ENCODE assay signal across 10 cellular contexts in the genomic region with DNA sequence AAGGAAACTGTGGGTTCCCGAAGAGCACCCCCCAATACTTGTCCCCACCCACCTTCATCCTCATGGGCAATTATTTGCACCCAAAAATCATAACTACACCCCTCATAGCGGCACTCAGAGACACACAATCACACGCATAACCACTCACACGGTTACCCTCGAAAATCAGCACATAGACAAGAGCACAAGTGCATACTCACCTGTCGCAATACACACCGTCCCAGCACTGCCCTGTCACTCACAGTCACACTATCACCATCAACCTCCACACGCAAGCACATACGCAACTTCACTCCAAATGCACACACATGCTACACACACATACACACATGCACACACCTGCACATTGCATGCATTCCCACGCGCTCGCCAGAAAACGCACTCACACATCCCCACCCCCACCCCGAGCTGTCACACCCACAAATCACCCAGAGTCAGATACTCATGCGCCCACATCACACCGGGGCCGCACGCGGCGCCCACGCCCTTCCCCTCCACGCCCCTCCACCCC. TPM values are rescaled to one million over a fixed set of nuclear protein-coding genes. Genes with fewer than 3 reads are reported as not detected.
DNase-seq lines count a peak whose midpoint lies in the region; ATAC-seq and TF ChIP-seq lines count a peak whose summit lies in the region.
"Had no signal": no experiment of that assay in that cellular context is flagged by ENCODE, and none has a peak within 500 bp of the region (broad histone marks: within the 10 kb centered on the region; RNA-seq: fewer than 3 reads in every experiment).

No MANE protein-coding gene starts in this region.

- H3K36me3 ChIP-seq in SK-N-SH (replicated peaks in 1 of 2; ENCODE audit: control insufficient read depth in 1 of 2, insufficient read depth in 2 of 2, low read length in 1 of 2) (no peaks in the 10 kb centered on the region), iPS-20b (ENCODE audit: insufficient read depth, low read depth, low read length) (no peaks in the 10 kb centered on the region), smooth muscle cell (ENCODE audit: low read depth) (no peaks in the 10 kb centered on the region)
- H3K36me3 ChIP-seq: adrenal gland had no signal

- 3% methylated on average over 22 of the region's 22 CpGs for WGBS in SK-N-SH (ENCODE audit: low lambda C conversion rate)
- WGBS in smooth muscle cell (ENCODE audit: low lambda C conversion rate), result 31% methylated on average over 14 of the region's 22 CpGs

- no peaks in the 10 kb centered on the region for H4K20me1 ChIP-seq in SK-N-SH (ENCODE audit: insufficient read depth)
- no peaks in the 10 kb centered on the region for H4K20me1 ChIP-seq in smooth muscle cell (ENCODE audit: low read depth)

- in situ Hi-C loops in astrocyte of the cerebellum (cut with HindIII; ENCODE audit: low sequenced_read_pairs), result loop anchor here (5.0 kb wide), 1 partner anchor 77 kb away; no protein-coding TSS in a partner anchor

- H3K27me3 ChIP-seq in SK-N-SH (ENCODE audit: insufficient read depth) (peaks cover 48% of the 10 kb centered on the region), iPS-20b (ENCODE audit: insufficient read depth, low read length) (peaks cover 55% of the 10 kb centered on the region), smooth muscle cell (ENCODE audit: low read depth) (peaks cover 34% of the 10 kb centered on the region)

- CTCF ChIA-PET in SK-N-SH (lab: Yijun Ruan, JAX), result interaction anchor here (1.9 to 5.3 kb wide), 3 partner anchors 9 to 18 kb away, joined by 7 to 27 read pairs (median 12); no protein-coding TSS in a partner anchor

- no peaks in the 10 kb centered on the region for H3K4me1 ChIP-seq in SK-N-SH (ENCODE audit: control insufficient read depth in 1 of 2, insufficient read depth in 2 of 2, low read depth in 1 of 2, low read length in 1 of 2)
- peaks cover 4% of the 10 kb centered on the region for H3K4me1 ChIP-seq in iPS-20b (ENCODE audit: insufficient read depth, low read length)
- H3K4me1 ChIP-seq in smooth muscle cell (ENCODE audit: low read depth), result peaks cover 3% of the 10 kb centered on the region

- TF ChIP-seq RAD21 in SK-N-SH (IDR thresholded peaks at IDR 0.05; ENCODE audit: low read length), result no peak

- DNase-seq in SK-N-SH, result no peak
- DNase-seq in astrocyte of the cerebellum (ENCODE audit: low read depth), result no peak
- no peak for DNase-seq in smooth muscle cell (lab: John Stamatoyannopoulos, UW; ENCODE audit: unreplicated experiment)
- DNase-seq in NCI-H526 treated with DMSO at 0.1 percent for 48 hours (lab: John Stamatoyannopoulos, UW), result no peak
- DNase-seq in NCI-H2227 treated with DMSO at 0.1 percent for 48 hours (lab: John Stamatoyannopoulos, UW), result no peak
- no peak for DNase-seq in sciatic nerve (ENCODE audit: low spot score)

- intact Hi-C loops in sciatic nerve (cut with DNase I), result no loop called here

- no peak for TF ChIP-seq EP300 in SK-N-SH (IDR thresholded peaks at IDR 0.05; ENCODE audit: borderline replicate concordance in 1 of 2, low read depth in 1 of 2, low read length in 1 of 2)

- H3K4me3 ChIP-seq in SK-N-SH (ENCODE audit: low read depth in 2 of 2, low read length in 1 of 2) (no peak overlapping the region), astrocyte of the cerebellum (ENCODE audit: low read depth, low read length) (peak overlapping the region; percentile 16), iPS-20b (ENCODE audit: low read length) (peak overlapping the region; percentile 27), smooth muscle cell (peak overlapping the region; percentile 27)

- H3K9me2 ChIP-seq in SK-N-SH, result no peaks in the 10 kb centered on the region

- H3K9ac ChIP-seq in SK-N-SH, result no peak overlapping the region
- H3K9ac ChIP-seq in iPS-20b (ENCODE audit: low read depth, low read length), result no peak overlapping the region
- H3K9ac ChIP-seq in smooth muscle cell (ENCODE audit: low read depth), result no peak overlapping the region

- POLR2A ChIA-PET in SK-N-SH (lab: Yijun Ruan, JAX), result no interaction called here

- ATAC-seq in SK-N-SH treated with all-trans-retinoic acid at 6 μM for 48 hours, result no peak
- ATAC-seq in sciatic nerve, result no peak

- H3K27ac ChIP-seq in SK-N-SH (ENCODE audit: low read depth in 2 of 2, low read length in 1 of 2) (no peak overlapping the region), iPS-20b (ENCODE audit: low read length) (no peak overlapping the region), smooth muscle cell (ENCODE audit: low read depth) (no peak overlapping the region)
- H3K27ac ChIP-seq: 22Rv1 had no signal

- H3F3A ChIP-seq in SK-N-SH (replicated peaks; ENCODE audit: insufficient read depth) (peaks cover 6% of the 10 kb centered on the region), smooth muscle cell (ENCODE audit: low read depth) (peaks cover 16% of the 10 kb centered on the region)

- TF ChIP-seq CTCF in SK-N-SH (IDR thresholded peaks at IDR 0.05) (no peak), astrocyte of the cerebellum (IDR thresholded peaks at IDR 0.05; ENCODE audit: low read depth, low read length, missing control alignments) (no peak), smooth muscle cell (IDR thresholded peaks at IDR 0.05; ENCODE audit: borderline replicate concordance, insufficient read depth, poor library complexity, severe bottlenecking) (no peak)

- H3K9me3 ChIP-seq in SK-N-SH, result no peaks in the 10 kb centered on the region
- H3K9me3 ChIP-seq in iPS-20b (ENCODE audit: insufficient read depth, low read depth, low read length), result no peaks in the 10 kb centered on the region
- H3K9me3 ChIP-seq in smooth muscle cell (replicated peaks; ENCODE audit: low read depth), result no peaks in the 10 kb centered on the region
- H3K9me3 ChIP-seq: adrenal gland had no signal

- peak overlapping the region; percentile 67; the same call in 1 of the 2 replicates for H3K4me2 ChIP-seq in SK-N-SH
- H3K4me2 ChIP-seq in smooth muscle cell, result peak overlapping the region; percentile 75

- H3K79me2 ChIP-seq in SK-N-SH (ENCODE audit: insufficient read depth) (no peaks in the 10 kb centered on the region), smooth muscle cell (ENCODE audit: low read depth) (no peaks in the 10 kb centered on the region)

- no peak overlapping the region for H2AFZ ChIP-seq in SK-N-SH (ENCODE audit: low read depth)
- H2AFZ ChIP-seq in smooth muscle cell (ENCODE audit: low read depth), result no peak overlapping the region

TF ChIP-seq in SK-N-SH, 30 proteins besides CTCF, POLR2A, EP300 and RAD21 (continues in another document):
- TF ChIP-seq, protein P1, sequence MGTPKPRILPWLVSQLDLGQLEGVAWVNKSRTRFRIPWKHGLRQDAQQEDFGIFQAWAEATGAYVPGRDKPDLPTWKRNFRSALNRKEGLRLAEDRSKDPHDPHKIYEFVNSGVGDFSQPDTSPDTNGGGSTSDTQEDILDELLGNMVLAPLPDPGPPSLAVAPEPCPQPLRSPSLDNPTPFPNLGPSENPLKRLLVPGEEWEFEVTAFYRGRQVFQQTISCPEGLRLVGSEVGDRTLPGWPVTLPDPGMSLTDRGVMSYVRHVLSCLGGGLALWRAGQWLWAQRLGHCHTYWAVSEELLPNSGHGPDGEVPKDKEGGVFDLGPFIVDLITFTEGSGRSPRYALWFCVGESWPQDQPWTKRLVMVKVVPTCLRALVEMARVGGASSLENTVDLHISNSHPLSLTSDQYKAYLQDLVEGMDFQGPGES (IDR thresholded peaks at IDR 0.05; ENCODE audit: low read depth, low read length), result no peak
- TF ChIP-seq POLR2AphosphoS5 (IDR thresholded peaks at IDR 0.05; ENCODE audit: low read depth, low read length), result no peak

TF ChIP-seq in SK-N-SH treated with all-trans-retinoic acid at 6 μM for 48 hours, 23 proteins besides CTCF, POLR2A, EP300 and RAD21 (continues in another document):
- TF ChIP-seq CSDC2 (CRISPR knock-in tag; IDR thresholded peaks at IDR 0.05), result no peak
- TF ChIP-seq ZFP30 (CRISPR knock-in tag; IDR thresholded peaks at IDR 0.05), result no peak
- TF ChIP-seq GLIS3 (CRISPR knock-in tag; IDR thresholded peaks at IDR 0.05), result no peak
- TF ChIP-seq PPARA (CRISPR knock-in tag; IDR thresholded peaks at IDR 0.05; ENCODE audit: borderline replicate concordance), result no peak
- no peak for TF ChIP-seq ESRRG (CRISPR knock-in tag; IDR thresholded peaks at IDR 0.05)
- no peak for TF ChIP-seq ZNF565 (CRISPR knock-in tag; conservative IDR thresholded peaks at IDR 0.05; ENCODE audit: low read depth)
- TF ChIP-seq POU6F1 (CRISPR knock-in tag; IDR thresholded peaks at IDR 0.05; ENCODE audit: borderline replicate concordance, low read depth), result no peak
- no peak for TF ChIP-seq ARNTL (CRISPR knock-in tag; IDR thresholded peaks at IDR 0.05; ENCODE audit: borderline replicate concordance, low read depth)

RNA-seq across cellular contexts. Expression of gene COL5A3, which starts 0.5 kb away (rescaled TPM):
- polyA plus RNA-seq in SK-N-SH (2012; rRNA removed), result under 0.01 and 0.02 TPM in 2 replicates
- polyA plus RNA-seq in SK-N-SH (2012; cell fraction: cytosol; rRNA removed), result 0.01 TPM in 1 of 2 replicates, not detected in the other
- polyA plus RNA-seq in SK-N-SH (2012; cell fraction: nucleus; rRNA removed), result 0.02 TPM in 1 of 2 replicates, not detected in the other
- total RNA-seq in smooth muscle cell, result 11.2 and 12.8 TPM in 2 replicates
- polyA plus RNA-seq in smooth muscle cell, result 8.2 and 14.4 TPM in 2 replicates
- 47.5 TPM for total RNA-seq in sciatic nerve

RNA-seq across cellular contexts. Expression of gene RDH8, which starts 3.5 kb away (rescaled TPM):
- polyA plus RNA-seq in SK-N-SH (2012; rRNA removed), result 0.03 TPM in 1 of 2 replicates, not detected in the other
- not detected in 2 replicates for polyA plus RNA-seq in SK-N-SH (2012; cell fraction: cytosol; rRNA removed)
- polyA plus RNA-seq in SK-N-SH (2012; cell fraction: nucleus; rRNA removed), result not detected in 2 replicates
- total RNA-seq in smooth muscle cell, result not detected in 2 replicates
- not detected in 2 replicates for polyA plus RNA-seq in smooth muscle cell
- total RNA-seq in sciatic nerve, result not detected
- total RNA-seq: adrenal gland had no signal
- polyA plus RNA-seq: adrenal gland had no signal

Comparison
In these comparisons a context has a peak if more than half of its experiments do, and no peak if none do; other contexts are left out.
1. H3K4me3 ChIP-seq: peak in astrocyte of the cerebellum (single experiment), iPS-20b (single experiment) and smooth muscle cell (single experiment); none in SK-N-SH (0 of 2).